In the genomic region with DNA sequence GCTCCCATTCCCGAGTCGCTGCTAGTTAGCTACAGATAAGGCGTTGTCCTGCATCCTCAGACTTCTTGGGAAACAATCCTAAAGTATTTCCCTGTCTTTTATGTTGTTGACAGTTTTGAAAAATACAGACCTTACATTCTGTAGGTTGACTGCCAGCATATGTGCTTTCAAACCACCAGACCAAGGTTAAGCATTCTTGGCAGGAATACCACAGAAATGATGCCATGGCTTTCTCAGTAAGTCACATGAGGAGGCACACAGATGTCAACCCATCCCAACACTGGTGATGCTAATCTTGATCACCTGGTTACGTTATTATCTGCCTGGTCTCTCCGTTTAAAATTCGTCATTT, we compare ENCODE assay signal across 8 cellular contexts. TPM values are rescaled to one million over a fixed set of nuclear protein-coding genes. Genes with fewer than 3 reads are reported as not detected.
A peak's percentile ranks its signal among the peaks of the same experiment; 100 is the strongest.
DNase-seq lines count a peak whose midpoint lies in the region; ATAC-seq, FAIRE-seq and TF ChIP-seq lines count a peak whose summit lies in the region.

No MANE protein-coding gene starts in this region.

- intact Hi-C loops in dendritic cell treated with granulocyte-macrophage colony-stimulating factor and Interleukin-4, amounts not matched to agents 40 ng/mL and 50 ng/mL, for 4 days (cut with micrococcal nuclease) = loop anchor here (2.0 kb wide), 1 partner anchor 47 kb away; the partner anchor contains the start of gene SPTAN1
- intact Hi-C loops in natural killer cell (cut with micrococcal nuclease) = loop anchor here (2.0 kb wide), 2 partner anchors 47 to 49 kb away; partner anchors contain the start of genes ODF2 and SPTAN1

- ATAC-seq in natural killer cell = no peak
- no peak for ATAC-seq in HG03280 (IDR thresholded peaks at IDR 0.05; ENCODE audit: unreplicated experiment)
- ATAC-seq in HG03025 (IDR thresholded peaks at IDR 0.05; ENCODE audit: low FRiP score, unreplicated experiment) = no peak

- DNase-seq in M059J (ENCODE audit: low read depth) = peak; percentile 40
- no peak for DNase-seq in natural killer cell
- no peak for DNase-seq in D721Med (ENCODE audit: insufficient read length, low spot score)
- no peak for DNase-seq in putamen (ENCODE audit: low spot score)

- TF ChIP-seq CTCF in C4-2B (conservative IDR thresholded peaks at IDR 0.05) = no peak
- TF ChIP-seq CTCF in natural killer cell (IDR thresholded peaks at IDR 0.05) = no peak
- no peak for TF ChIP-seq CTCF in D721Med (IDR thresholded peaks at IDR 0.05; ENCODE audit: insufficient read depth, missing control alignments)

- H3K27ac ChIP-seq in C4-2B = peak overlapping the region; percentile 85

- peak overlapping the region; percentile 93 for H3K27ac Mint-ChIP-seq in dendritic cell treated with granulocyte-macrophage colony-stimulating factor and Interleukin-4, amounts not matched to agents 40 ng/mL and 50 ng/mL, for 4 days
- peak overlapping the region; percentile 95 for H3K27ac Mint-ChIP-seq in natural killer cell

- peaks cover 45% of the 10 kb centered on the region for H3K36me3 Mint-ChIP-seq in dendritic cell treated with granulocyte-macrophage colony-stimulating factor and Interleukin-4, amounts not matched to agents 40 ng/mL and 50 ng/mL, for 4 days (ENCODE audit: low read depth)
- H3K36me3 Mint-ChIP-seq in natural killer cell = peaks cover 5% of the 10 kb centered on the region

- no peaks in the 10 kb centered on the region for H3K9me3 Mint-ChIP-seq in dendritic cell treated with granulocyte-macrophage colony-stimulating factor and Interleukin-4, amounts not matched to agents 40 ng/mL and 50 ng/mL, for 4 days
- H3K9me3 Mint-ChIP-seq in natural killer cell = no peaks in the 10 kb centered on the region

- peaks cover 14% of the 10 kb centered on the region for H3K4me1 Mint-ChIP-seq in dendritic cell treated with granulocyte-macrophage colony-stimulating factor and Interleukin-4, amounts not matched to agents 40 ng/mL and 50 ng/mL, for 4 days (ENCODE audit: low read depth)
- peaks cover 29 to 40% of the 10 kb centered on the region in 2 donors for H3K4me1 Mint-ChIP-seq in natural killer cell

- FAIRE-seq in D721Med (lab: Jason Lieb, UNC) = no peak

- no peaks in the 10 kb centered on the region for H3K27me3 Mint-ChIP-seq in dendritic cell treated with granulocyte-macrophage colony-stimulating factor and Interleukin-4, amounts not matched to agents 40 ng/mL and 50 ng/mL, for 4 days
- no peaks in the 10 kb centered on the region for H3K27me3 Mint-ChIP-seq in natural killer cell (ENCODE audit: low read depth in 2 of 2)

- H3K4me3 Mint-ChIP-seq in dendritic cell treated with granulocyte-macrophage colony-stimulating factor and Interleukin-4, amounts not matched to agents 40 ng/mL and 50 ng/mL, for 4 days = peak overlapping the region; percentile 99
- peak overlapping the region; percentile 98 for H3K4me3 Mint-ChIP-seq in natural killer cell

RNA-seq across cellular contexts. Expression of gene GLE1, which starts 0.9 kb away (rescaled TPM):
- 48.2 and 61.4 TPM in 2 replicates for total RNA-seq in M059J (2014; rRNA removed; shearing (Covaris generic))
- total RNA-seq in natural killer cell = 10 to 100 TPM; 21.2 to 33.3 (median 23.3) TPM

RNA-seq across cellular contexts. Expression of gene SPTAN1, which starts 47.0 kb away (rescaled TPM):
- total RNA-seq in M059J (2014; rRNA removed; shearing (Covaris generic)) = 116 and 198 TPM in 2 replicates
- total RNA-seq in natural killer cell = 100 to 1,000 TPM; 301 to 420 (median 400) TPM

RNA-seq across cellular contexts. Expression of gene ODF2, which starts 49.6 kb away (rescaled TPM):
- 32.7 and 56.5 TPM in 2 replicates for total RNA-seq in M059J (2014; rRNA removed; shearing (Covaris generic))
- 10 to 100 TPM; 36.4 to 44.4 (median 37.5) TPM for total RNA-seq in natural killer cell
